8 cellular contexts compared by ENCODE assay signal in genomic region chr11:117985953-117986887, GRCh38. TPM values are rescaled to one million over a fixed set of nuclear protein-coding genes. Genes with fewer than 3 reads are reported as not detected.
DNase-seq lines count a peak whose midpoint lies in the region; ATAC-seq, FAIRE-seq and TF ChIP-seq lines count a peak whose summit lies in the region.

Gene IL10RA (plus strand): TSS chr11:117986394. CDS start chr11:117986468, 74 bp downstream.

- FAIRE-seq in GM12878 (lab: Jason Lieb, UNC): peak; percentile 56

- H3K4me3 Mint-ChIP-seq in immature natural killer cell: peak within 1 kb of the TSS; percentile 90 to 96 (median 93)

- H3K27me3 ChIP-seq in GM12878 (replicated peaks in 1 of 2; ENCODE audit: control insufficient read depth in 2 of 2, insufficient read depth in 2 of 2, low read length in 1 of 2) (no peaks in the 10 kb centered on the region), smooth muscle cell (ENCODE audit: low read depth) (peaks cover 38% of the 10 kb centered on the region), SJCRH30 (no peaks in the 10 kb centered on the region)

- SMC1A ChIA-PET in GM12878 (lab: Charles Lee; ENCODE audit: uncharacterized antibody, unreplicated experiment): interaction anchor here (0.9 to 16.8 kb wide), 10 partner anchors 7 to 170 kb away, joined by 4 to 280 read pairs (median 19); no protein-coding TSS in a partner anchor

- H2AFZ ChIP-seq in GM12878 (ENCODE audit: control insufficient read depth, low read depth, low read length) (peak within 1 kb of the TSS; percentile 90), smooth muscle cell (ENCODE audit: low read depth) (peak within 1 kb of the TSS; percentile 80)

- intact Hi-C loops in GM12878 (cut with micrococcal nuclease; ENCODE audit: unreplicated experiment): loop anchor here (2.0 kb wide), 2 partner anchors 35 to 65 kb away; no protein-coding TSS in a partner anchor

- POLR2A ChIA-PET in GM12878 (lab: Charles Lee): interaction anchor here (0.6 to 6.1 kb wide), 20 partner anchors 9 to 179 kb away, joined by 3 to 110 read pairs (median 7); no protein-coding TSS in a partner anchor

- H3K9me3 ChIP-seq in ES-I3 (ENCODE audit: control insufficient read depth, insufficient read depth, low read length): no peaks in the 10 kb centered on the region
- H3K9me3 ChIP-seq in KOPT-K1 (ENCODE audit: insufficient read depth, low read length, poor library complexity, severe bottlenecking): no peaks in the 10 kb centered on the region
- H3K9me3 ChIP-seq in GM12878 (replicated peaks; ENCODE audit: control insufficient read depth, insufficient read depth, low read length): no peaks in the 10 kb centered on the region
- no peaks in the 10 kb centered on the region for H3K9me3 ChIP-seq in smooth muscle cell (replicated peaks; ENCODE audit: low read depth)
- no peaks in the 10 kb centered on the region for H3K9me3 ChIP-seq in SJCRH30 (replicated peaks)

- H3K9ac ChIP-seq in ES-I3 (ENCODE audit: low read depth, low read length): peak within 1 kb of the TSS; percentile 79
- peak within 1 kb of the TSS; percentile 83 for H3K9ac ChIP-seq in GM12878 (ENCODE audit: control insufficient read depth, insufficient read depth, low read length)
- H3K9ac ChIP-seq in smooth muscle cell (ENCODE audit: low read depth): no peak within 1 kb of the TSS

- peaks cover 10 to 31% (median 31%) of the 10 kb centered on the region in 3 donors for H3K27me3 Mint-ChIP-seq in immature natural killer cell (ENCODE audit: low read depth in 3 of 3)

- H3K79me2 ChIP-seq in GM12878 (ENCODE audit: control insufficient read depth, insufficient read depth, low read length): peaks cover 20% of the 10 kb centered on the region
- H3K79me2 ChIP-seq in smooth muscle cell (ENCODE audit: low read depth): no peaks in the 10 kb centered on the region

- peaks cover 80 to 90% of the 10 kb centered on the region in 2 donors for H3K4me1 Mint-ChIP-seq in immature natural killer cell

- peaks cover 31 to 44% (median 35%) of the 10 kb centered on the region in 3 donors for H3K36me3 Mint-ChIP-seq in immature natural killer cell

- H3F3A ChIP-seq in smooth muscle cell (ENCODE audit: low read depth): no peaks in the 10 kb centered on the region

- no peaks in the 10 kb centered on the region for H3K9me3 Mint-ChIP-seq in immature natural killer cell

- H3K27ac Mint-ChIP-seq in immature natural killer cell: peak within 1 kb of the TSS; percentile 89 to 99 (median 96)

- no peak for TF ChIP-seq RAD21 in GM12878 (IDR thresholded peaks at IDR 0.05; ENCODE audit: insufficient read depth, low read depth, low read length)

- DNase-seq in T-helper 9 cell (peak; percentile 75), GM12878 (ENCODE audit: low read depth, low spot score) (no peak), immature natural killer cell (peak; percentile 90 to 91 (median 91)), smooth muscle cell (lab: John Stamatoyannopoulos, UW; ENCODE audit: unreplicated experiment) (peak; percentile 23), SJCRH30 (no peak)

- peak within 1 kb of the TSS; percentile 8 for H3K27ac ChIP-seq in KOPT-K1 (ENCODE audit: low read depth, low read length, poor library complexity, severe bottlenecking)
- peak within 1 kb of the TSS; percentile 84 for H3K27ac ChIP-seq in GM12878 (ENCODE audit: control insufficient read depth, insufficient read depth)
- no peak within 1 kb of the TSS for H3K27ac ChIP-seq in smooth muscle cell (ENCODE audit: low read depth)
- no peak within 1 kb of the TSS for H3K27ac ChIP-seq in SJCRH30

- H4K20me1 ChIP-seq in GM12878 (ENCODE audit: control insufficient read depth, insufficient read depth): no peaks in the 10 kb centered on the region
- H4K20me1 ChIP-seq in smooth muscle cell (ENCODE audit: low read depth): no peaks in the 10 kb centered on the region

- ATAC-seq in GM21528 (IDR thresholded peaks at IDR 0.05; ENCODE audit: low FRiP score, unreplicated experiment) (peak; percentile 76), GM12878 (peak; percentile 87)

- TF ChIP-seq POLR2A in GM12878 (IDR thresholded peaks at IDR 0.05; ENCODE audit: low read depth, low read length): peak; percentile 99

- CTCF ChIA-PET in GM12878 (lab: Yijun Ruan, JAX): interaction anchor here (1.0 to 5.3 kb wide), 15 partner anchors 8 to 178 kb away, joined by 3 to 61 read pairs (median 6); no protein-coding TSS in a partner anchor

- RAD21 ChIA-PET in GM12878 (lab: Charles Lee; ENCODE audit: unreplicated experiment): interaction anchor here (1.0 to 5.8 kb wide), 22 partner anchors 11 to 177 kb away, joined by 3 to 60 read pairs (median 12); no protein-coding TSS in a partner anchor

- H3K36me3 ChIP-seq in ES-I3 (ENCODE audit: insufficient read depth, low read length) (no peaks in the 10 kb centered on the region), KOPT-K1 (ENCODE audit: insufficient read depth, low read length) (no peaks in the 10 kb centered on the region), GM12878 (ENCODE audit: control insufficient read depth in 2 of 2, insufficient read depth in 2 of 2, low read length in 1 of 2) (no peaks in the 10 kb centered on the region; a peak in 1 of 4 replicates), smooth muscle cell (ENCODE audit: low read depth) (no peaks in the 10 kb centered on the region), SJCRH30 (no peaks in the 10 kb centered on the region)

- TF ChIP-seq EP300 in GM12878 (IDR thresholded peaks at IDR 0.05; ENCODE audit: borderline replicate concordance in 1 of 2, control insufficient read depth in 1 of 2, low read depth in 2 of 2, low read length in 2 of 2): 0 out of 4 replicates have a peak, but pooled peaks of 1 of the 2 experiments have one; percentile 26

- in situ Hi-C loops in GM12878 (cut with MboI): no loop called here

- peak in 2 of 3 experiments; percentile 10 to 15; a peak in 1 of 6 replicates for TF ChIP-seq CTCF in GM12878 (IDR thresholded peaks at IDR 0.05 in 2 of 3, conservative IDR thresholded peaks at IDR 0.05 in 1 of 3; ENCODE audit: control insufficient read depth in 2 of 3, extremely low read depth in 1 of 3, insufficient read depth in 1 of 3, low read depth in 3 of 3, low read length in 3 of 3)
- no peak for TF ChIP-seq CTCF in smooth muscle cell (IDR thresholded peaks at IDR 0.05; ENCODE audit: borderline replicate concordance, insufficient read depth, poor library complexity, severe bottlenecking)

- no peaks in the 10 kb centered on the region; the same call in 1 of the 2 replicates for H3K4me1 ChIP-seq in ES-I3 (ENCODE audit: insufficient read depth, low read length)
- H3K4me1 ChIP-seq in GM12878 (ENCODE audit: control insufficient read depth, insufficient read depth, low read length): peaks cover 18% of the 10 kb centered on the region
- H3K4me1 ChIP-seq in smooth muscle cell (ENCODE audit: low read depth): no peaks in the 10 kb centered on the region
- H3K4me1 ChIP-seq in SJCRH30: no peaks in the 10 kb centered on the region

- 2% methylated on average over 71 of the region's 71 CpGs for WGBS in GM12878 (ENCODE audit: insufficient coverage, insufficient replicate concordance, low lambda C conversion rate, missing lambda C conversion rate)
- WGBS in smooth muscle cell (ENCODE audit: low lambda C conversion rate): 9% methylated on average over 54 of the region's 71 CpGs

- no TSS peak for BruUV-seq in GM12878 (replicated peaks; lab: Mats Ljungman, UMichigan)

- H3K4me3 ChIP-seq in GM12878: peak within 1 kb of the TSS; percentile 79
- H3K4me3 ChIP-seq in smooth muscle cell: peak within 1 kb of the TSS; percentile 61
- no peak within 1 kb of the TSS for H3K4me3 ChIP-seq in SJCRH30

- H3K4me2 ChIP-seq in GM12878 (ENCODE audit: control insufficient read depth, insufficient read depth): peak within 1 kb of the TSS; percentile 99
- H3K4me2 ChIP-seq in smooth muscle cell: peak within 1 kb of the TSS; percentile 92

TF ChIP-seq in GM12878, 131 proteins besides CTCF, POLR2A, EP300 and RAD21 (continues in another document):
- TF ChIP-seq FOS (IDR thresholded peaks at IDR 0.05; ENCODE audit: borderline replicate concordance, extremely low read depth, insufficient read length) (no peak), HCFC1 (IDR thresholded peaks at IDR 0.05; ENCODE audit: low read length) (peak; percentile 30; the same call in 1 of the 2 replicates), NR2C1 (IDR thresholded peaks at IDR 0.05) (no peak), PKNOX1 (IDR thresholded peaks at IDR 0.05) (peak; percentile 96), ATF3 (IDR thresholded peaks at IDR 0.05; ENCODE audit: borderline replicate concordance, extremely low read depth, low read depth, low read length) (no peak)

RNA-seq across cellular contexts. Expression of gene IL10RA, which starts in this region (rescaled TPM):
- total RNA-seq in GM12878 (2013; cell fraction: nucleolus; rRNA removed): 57.8 and 59.8 TPM in 2 replicates
- total RNA-seq in GM12878 (2014; rRNA removed) (12.0 and 12.5 TPM in 2 replicates), GM12878 (2014; rRNA removed; fragmentation: Illumina TruSeq; extraction: Trizol) (6.5 and 8.8 TPM in 2 replicates), GM12878 (2021) (10.8 and 11.8 TPM in 2 replicates), smooth muscle cell (0.09 and 0.18 TPM in 2 replicates)
- 22.6 TPM for polyA plus RNA-seq in GM12878 (2011; ENCODE audit: low read depth)
- polyA plus RNA-seq in GM12878 (2011; rRNA removed) (29.5 and 45.9 TPM in 2 replicates), GM12878 (2014; fragmentation: Illumina TruSeq; extraction: Trizol) (5.9 and 13.7 TPM in 2 replicates), GM12878 (2014; fragmentation: Nextera tagmentation; extraction: Ambion mirVana) (1 to 10 TPM in 1 of 2 experiments, under 1 TPM in 1; 0.77 to 1.4 TPM), GM12878 (2014; rRNA removed) (11.0 and 18.7 TPM in 2 replicates), GM12878 (2016; fragmentation: Nextera tagmentation; extraction: Ambion mirVana) (1 to 10 TPM; 7.4 to 8.5 TPM), immature natural killer cell (100 to 1,000 TPM; 215 to 460 (median 264) TPM), smooth muscle cell (0.07 and 0.27 TPM in 2 replicates)
- polyA plus RNA-seq in GM12878 (2011; cell fraction: cytosol; rRNA removed): 38.2 and 61.8 TPM in 2 replicates
- 57.3 and 71.0 TPM in 2 replicates for polyA plus RNA-seq in GM12878 (2011; cell fraction: nucleus; rRNA removed)
- polyA plus RNA-seq in GM12878 (2012): 13.8 and 14.8 TPM in 2 replicates
- polyA minus RNA-seq in GM12878 (2011; rRNA and poly(A)+ RNA removed): 76.7 and 94.2 TPM in 2 replicates
- polyA minus RNA-seq in GM12878 (2011; cell fraction: cytosol; rRNA and poly(A)+ RNA removed): 17.8 and 20.6 TPM in 2 replicates
- 57.1 and 67.5 TPM in 2 replicates for polyA minus RNA-seq in GM12878 (2011; cell fraction: nucleus; rRNA and poly(A)+ RNA removed)
- not detected in 2 replicates for total RNA-seq in SJCRH30 (2014; rRNA removed; shearing (Covaris generic))

Comparison
In these comparisons a context has a peak if more than half of its experiments do, and no peak if none do; other contexts are left out.
1. Peak in DNase-seq, H3K4me3 ChIP-seq and H3K4me2 ChIP-seq in smooth muscle cell; RNA of the gene not detected or under 1 TPM.
2. H3K27ac ChIP-seq: peak in KOPT-K1 (single experiment) and GM12878 (single experiment); none in smooth muscle cell (single experiment) and SJCRH30 (single experiment).
3. DNase-seq: peak in T-helper 9 cell (single experiment) and immature natural killer cell (3 of 3); none in GM12878 (single experiment) and SJCRH30 (0 of 2).